ENCODE assay signal across 1 cellular context in genomic region chr6:155265843-155266535, GRCh38.
TF ChIP-seq lines count a peak whose summit lies in the region.

No MANE protein-coding gene starts in this region.

TF ChIP-seq in WTC11, 78 proteins besides CTCF, POLR2A, EP300 and RAD21 (continued from another document):
- TF ChIP-seq GABPB1 (CRISPR knock-in tag; IDR thresholded peaks at IDR 0.05) (no peak), STAT6 (CRISPR knock-in tag; conservative IDR thresholded peaks at IDR 0.05; ENCODE audit: low read depth) (no peak), ZNF138 (CRISPR knock-in tag; conservative IDR thresholded peaks at IDR 0.05) (no peak), ESRRA (CRISPR knock-in tag; IDR thresholded peaks at IDR 0.05; ENCODE audit: borderline replicate concordance) (no peak), ZNF232 (CRISPR knock-in tag; IDR thresholded peaks at IDR 0.05) (no peak), CREB1 (CRISPR knock-in tag; IDR thresholded peaks at IDR 0.05) (no peak), FOXJ3 (CRISPR knock-in tag; IDR thresholded peaks at IDR 0.05; ENCODE audit: borderline replicate concordance) (no peak), ZBTB21 (CRISPR knock-in tag; IDR thresholded peaks at IDR 0.05; ENCODE audit: borderline replicate concordance) (no peak), ETV6 (CRISPR knock-in tag; IDR thresholded peaks at IDR 0.05) (no peak), GRHL2 (CRISPR knock-in tag; IDR thresholded peaks at IDR 0.05; ENCODE audit: insufficient replicate concordance, severe bottlenecking) (no peak), ATF1 (CRISPR knock-in tag; IDR thresholded peaks at IDR 0.05) (no peak)
